Comparison of ENCODE assay signal across 29 cellular contexts in genomic region chr7:85927226-85927625, GRCh38.
"Had no signal": no experiment of that assay in that cellular context is flagged by ENCODE, and none has a peak within 500 bp of the region (broad histone marks: within the 10 kb centered on the region; RNA-seq: fewer than 3 reads in every experiment).

No MANE protein-coding gene starts in this region.

- H2AFZ ChIP-seq: PC-9 had no signal

- H3K36me3 ChIP-seq: brain microvascular endothelial cell, SJCRH30 had no signal

- H3K4me1 ChIP-seq: SJCRH30 had no signal

- H3K4me3 ChIP-seq: PC-9, SJCRH30, SK-N-MC had no signal

- DNase-seq: activated CD4-positive, alpha-beta T cell treated with anti-CD3 and anti-CD28 coated beads, Interleukin-2, amount 10 ng/mL, durations not matched to agents 24 days and 14 days; activated CD4-positive, alpha-beta T cell treated with anti-CD3 and anti-CD28 coated beads, Interleukin-2, amount 50 U/mL, for 4 hours; activated CD8-positive, alpha-beta T cell treated with anti-CD3 and anti-CD28 coated beads for 36 hours; activated effector memory CD4-positive, alpha-beta T cell treated with anti-CD3 and anti-CD28 coated beads, Interleukin-2, amount 50 U/mL, for 16 hours; activated naive CD4-positive, alpha-beta T cell; activated naive CD4-positive, alpha-beta T cell treated with anti-CD3 and anti-CD28 coated beads, Interleukin-2, amount 50 U/mL, for 16 hours; activated naive CD8-positive, alpha-beta T cell treated with anti-CD3 and anti-CD28 coated beads for 36 hours; activated T-cell treated with anti-CD3 and anti-CD28 coated beads, Interleukin-2, amount 50 U/mL, for 1 hour; activated T-cell treated with anti-CD3 and anti-CD28 coated beads, Interleukin-2, amount 50 U/mL, for 72 hours; amniotic stem cell; aorta; brain microvascular endothelial cell; central memory CD4-positive, alpha-beta T cell; NCI-H1092 treated with DMSO at 0.1 percent for 48 hours; NCI-H1417; NCI-H146; NCI-H187 treated with DMSO at 0.1 percent for 48 hours; NCI-H2171 treated with DMSO at 0.1 percent for 48 hours; NCI-H2227 treated with DMSO at 0.1 percent for 48 hours; NCI-H446; NCI-H524 treated with DMSO at 0.1 percent for 48 hours; PC-9; SJCRH30 had no signal

- H3K27me3 ChIP-seq: brain microvascular endothelial cell, SJCRH30 had no signal

- FAIRE-seq: RCC 7860, TTC549 had no signal

- H3K4me2 ChIP-seq: PC-9 had no signal

- ATAC-seq: activated CD8-positive, alpha-beta T cell treated with anti-CD3 and anti-CD28 coated beads for 36 hours; activated T-cell treated with anti-CD3 and anti-CD28 coated beads, Interleukin-2, amount 50 U/mL, for 72 hours; activated T-helper 17 cell treated with anti-CD3 and anti-CD28 coated beads, Interleukin-2, amount 50 U/mL, for 72 hours; Right ventricle myocardium inferior had no signal

- H3K27ac ChIP-seq: brain microvascular endothelial cell, PC-9, RWPE1, SJCRH30, SK-N-MC had no signal

- H3K9me3 ChIP-seq: SJCRH30 had no signal
